15 cellular contexts compared by ENCODE assay signal in the genomic region with DNA sequence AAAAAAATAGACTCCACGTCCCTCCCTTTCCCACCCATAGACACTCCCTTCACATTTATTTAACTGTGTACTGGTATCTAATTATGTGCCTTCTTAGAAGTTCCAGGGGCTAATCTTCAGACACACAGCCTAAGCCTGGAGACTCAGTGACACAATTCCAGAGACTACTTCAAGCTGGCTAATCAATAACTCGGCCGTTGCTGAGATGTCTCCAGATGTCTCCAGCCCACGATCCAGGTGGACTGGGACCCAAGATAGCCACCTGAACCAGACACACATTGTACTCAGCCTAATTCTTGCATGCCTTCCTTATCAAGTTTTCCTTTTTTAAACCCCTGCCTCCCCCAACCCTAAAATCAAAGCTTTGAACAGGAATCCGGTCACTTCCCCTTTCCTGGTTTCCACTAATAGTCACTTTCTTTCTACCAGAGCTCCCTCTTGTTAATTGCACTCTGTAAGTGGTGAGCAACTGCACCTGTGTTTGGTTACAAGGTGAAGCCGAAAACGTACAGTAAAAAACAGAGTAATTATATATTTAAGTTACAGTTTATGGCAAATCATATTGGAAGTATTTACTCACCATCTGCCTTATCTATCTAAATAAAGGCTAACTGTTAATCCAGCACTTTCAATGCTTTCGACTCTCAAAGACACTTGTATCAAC. TPM values are rescaled to one million over a fixed set of nuclear protein-coding genes. Genes with fewer than 3 reads are reported as not detected.
DNase-seq lines count a peak whose midpoint lies in the region; ATAC-seq and TF ChIP-seq lines count a peak whose summit lies in the region.
"Had no signal": no experiment of that assay in that cellular context is flagged by ENCODE, and none has a peak within 500 bp of the region (broad histone marks: within the 10 kb centered on the region; RNA-seq: fewer than 3 reads in every experiment).

No MANE protein-coding gene starts in this region.

- TF ChIP-seq EP300 in suprapubic skin (IDR thresholded peaks at IDR 0.05), result no peak

- no peak overlapping the region for H3K4me3 ChIP-seq in BLaER1 treated with 17β-estradiol and CSF1 and Interleukin-3, amounts not matched to agents 10 nM and 100 nM
- peak overlapping the region; percentile 15 for H3K4me3 ChIP-seq in OCI-LY3 (ENCODE audit: low read length)
- H3K4me3 ChIP-seq in mucosa of descending colon, result no peak overlapping the region
- no peak overlapping the region for H3K4me3 ChIP-seq in suprapubic skin
- no peak overlapping the region for H3K4me3 ChIP-seq in thyroid gland (replicated peaks in 1 of 3)
- H3K4me3 ChIP-seq: SJSA1 had no signal

- H3K4me1 ChIP-seq in BLaER1 treated with 17β-estradiol and CSF1 and Interleukin-3, amounts not matched to agents 10 nM and 100 nM, result peaks cover 9 to 34% (median 27%) of the 10 kb centered on the region in 10 experiments; a peak in 19 of 20 replicates
- H3K4me1 ChIP-seq in OCI-LY3 (ENCODE audit: low read length), result peaks cover 42% of the 10 kb centered on the region
- peaks cover 6% of the 10 kb centered on the region for H3K4me1 ChIP-seq in mucosa of descending colon (ENCODE audit: low read depth)
- H3K4me1 ChIP-seq in suprapubic skin, result no peaks in the 10 kb centered on the region
- no peaks in the 10 kb centered on the region for H3K4me1 ChIP-seq in thyroid gland
- H3K4me1 ChIP-seq: SJSA1 had no signal

- peak overlapping the region in 7 of 11 experiments; percentile 44 to 80 (median 65); a peak in 13 of 22 replicates for H3K4me2 ChIP-seq in BLaER1 treated with 17β-estradiol and CSF1 and Interleukin-3, amounts not matched to agents 10 nM and 100 nM
- H3K4me2 ChIP-seq in OCI-LY3 (ENCODE audit: low read length), result peak overlapping the region; percentile 56

- no peaks in the 10 kb centered on the region for H3K36me3 ChIP-seq in BLaER1 treated with 17β-estradiol and CSF1 and Interleukin-3, amounts not matched to agents 10 nM and 100 nM
- no peaks in the 10 kb centered on the region for H3K36me3 ChIP-seq in OCI-LY3 (replicated peaks; ENCODE audit: low read depth, low read length)
- H3K36me3 ChIP-seq in mucosa of descending colon (ENCODE audit: low read depth), result no peaks in the 10 kb centered on the region
- no peaks in the 10 kb centered on the region for H3K36me3 ChIP-seq in suprapubic skin
- no peaks in the 10 kb centered on the region for H3K36me3 ChIP-seq in thyroid gland
- H3K36me3 ChIP-seq: SJSA1 had no signal

- H3K27me3 ChIP-seq in BLaER1 treated with 17β-estradiol and CSF1 and Interleukin-3, amounts not matched to agents 10 nM and 100 nM, result no peaks in the 10 kb centered on the region
- no peaks in the 10 kb centered on the region for H3K27me3 ChIP-seq in OCI-LY3 (ENCODE audit: low read depth, low read length)
- H3K27me3 ChIP-seq in suprapubic skin, result no peaks in the 10 kb centered on the region
- H3K27me3 ChIP-seq in thyroid gland, result no peaks in the 10 kb centered on the region
- H3K27me3 ChIP-seq: SJSA1 had no signal

- peak; percentile 88 for ATAC-seq in mucosa of descending colon

- WGBS in suprapubic skin, result 84% methylated on average over 8 of the region's 8 CpGs
- WGBS in thyroid gland, 2 donors, result 81% methylated on average over 8 of the region's 8 CpGs

- no peaks in the 10 kb centered on the region; a peak in 1 of 22 replicates for H4K20me1 ChIP-seq in BLaER1 treated with 17β-estradiol and CSF1 and Interleukin-3, amounts not matched to agents 10 nM and 100 nM
- H4K20me1 ChIP-seq in OCI-LY3 (ENCODE audit: insufficient read depth, low read length), result no peaks in the 10 kb centered on the region

- H2AFZ ChIP-seq in OCI-LY3 (ENCODE audit: low read depth, low read length), result no peak overlapping the region; the same call in 1 of the 2 replicates

- peaks cover 0 to 10% (median 7%) of the 10 kb centered on the region in 11 experiments; a peak in 12 of 22 replicates for H3K9me3 ChIP-seq in BLaER1 treated with 17β-estradiol and CSF1 and Interleukin-3, amounts not matched to agents 10 nM and 100 nM (replicated peaks in 1 of 11)
- H3K9me3 ChIP-seq in OCI-LY3 (ENCODE audit: insufficient read depth, low read length), result no peaks in the 10 kb centered on the region
- H3K9me3 ChIP-seq in mucosa of descending colon, result no peaks in the 10 kb centered on the region
- H3K9me3 ChIP-seq in suprapubic skin, result no peaks in the 10 kb centered on the region
- no peaks in the 10 kb centered on the region for H3K9me3 ChIP-seq in thyroid gland
- H3K9me3 ChIP-seq: SJSA1 had no signal

- H3K79me2 ChIP-seq in OCI-LY3 (ENCODE audit: low read length), result no peaks in the 10 kb centered on the region

- no peak for TF ChIP-seq CTCF in OCI-LY3 (IDR thresholded peaks at IDR 0.05; ENCODE audit: low read depth, low read length)
- TF ChIP-seq CTCF in mucosa of descending colon (IDR thresholded peaks at IDR 0.05), result no peak
- no peak for TF ChIP-seq CTCF in suprapubic skin (IDR thresholded peaks at IDR 0.05)
- no peak for TF ChIP-seq CTCF in thyroid gland (IDR thresholded peaks at IDR 0.05)

- H3K9ac ChIP-seq in BLaER1 treated with 17β-estradiol and CSF1 and Interleukin-3, amounts not matched to agents 10 nM and 100 nM, result no peak overlapping the region
- no peak overlapping the region; the same call in 1 of the 2 replicates for H3K9ac ChIP-seq in OCI-LY3 (ENCODE audit: low read length)

- DNase-seq in NCI-H1105 treated with DMSO at 0.1 percent for 48 hours (lab: John Stamatoyannopoulos, UW) (peak; percentile 50), mucosa of descending colon (peak in 2 of 3 donors; percentile 44 to 72), EL (no peak), suprapubic skin (ENCODE audit: low spot score in 2 of 2) (no peak), thyroid gland (no peak)
- DNase-seq: HFFc6, KBM-7, NCI-H1048, NCI-H1930, NCI-H510A treated with DMSO at 0.1 percent for 48 hours had no signal

- H3K27ac ChIP-seq in BLaER1 treated with 17β-estradiol and CSF1 and Interleukin-3, amounts not matched to agents 10 nM and 100 nM, result no peak overlapping the region
- H3K27ac ChIP-seq in OCI-LY3 (ENCODE audit: low read length) (peak overlapping the region; percentile 13; the same call in 1 of the 2 replicates), suprapubic skin (no peak overlapping the region), thyroid gland (no peak overlapping the region)
- H3K27ac ChIP-seq: SJSA1 had no signal

- intact Hi-C loops in mucosa of descending colon (cut with DNase I, micrococcal nuclease) (no loop called here), thyroid gland (cut with DNase I) (no loop called here)

- TF ChIP-seq POLR2A in suprapubic skin (IDR thresholded peaks at IDR 0.05) (no peak), thyroid gland (IDR thresholded peaks at IDR 0.05) (no peak)

RNA-seq across cellular contexts. Expression of a gene that starts 39.8 kb away (rescaled TPM):
- total RNA-seq in mucosa of descending colon (10 to 100 TPM in 2 of 3 donors, 1 to 10 TPM in 1; 10.0 to 23.7 (median 20.9) TPM), suprapubic skin (1 to 10 TPM in 2 of 4 donors, under 1 TPM in 2; 0.23 to 2.0 (median 1.1) TPM), thyroid gland (1 to 10 TPM in 2 of 4 donors, under 1 TPM in 2; 0.54 to 1.2 (median 0.93) TPM)
- total RNA-seq: A673, HFFc6, M059J, SJSA1 had no signal

Comparison
In these comparisons a context has a peak if more than half of its experiments do, and no peak if none do; other contexts are left out.
1. DNase-seq: peak in NCI-H1105 treated with DMSO at 0.1 percent for 48 hours (single experiment) and mucosa of descending colon (2 of 3); none in EL (single experiment), suprapubic skin (0 of 2) and thyroid gland (0 of 2).